Comparison of ENCODE assay signal across 1 cellular context in the genomic region with DNA sequence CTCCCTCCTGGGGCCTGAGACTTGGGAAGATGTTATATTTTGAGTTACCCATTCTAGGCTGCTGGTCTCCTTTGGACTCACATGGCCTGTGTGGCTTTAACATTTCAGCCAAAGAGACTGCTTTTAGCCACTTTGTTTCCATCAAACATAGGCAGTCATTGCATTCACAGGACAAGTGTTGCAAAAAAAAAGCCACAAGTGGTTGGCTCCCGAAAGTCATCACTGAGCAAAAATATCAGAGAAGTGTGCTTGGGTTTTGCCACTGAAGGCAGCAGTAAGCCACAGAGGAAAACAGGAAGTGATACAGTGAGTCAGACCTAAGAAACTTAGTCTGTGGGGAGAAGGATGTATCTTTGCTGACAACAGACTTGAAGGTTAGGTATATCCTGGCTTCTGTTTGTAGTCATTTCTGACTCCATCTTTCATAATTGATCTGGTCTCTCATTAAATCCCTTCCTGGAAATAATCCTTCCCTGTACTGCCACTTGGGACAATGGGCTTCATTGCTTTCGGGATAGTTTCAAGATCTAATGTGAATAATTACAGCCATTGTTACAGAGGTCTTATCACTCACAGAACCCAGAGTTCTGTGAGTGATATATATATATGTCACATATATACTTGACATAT.
A peak's percentile ranks its signal among the peaks of the same experiment; 100 is the strongest.
TF ChIP-seq lines count a peak whose summit lies in the region.

No MANE protein-coding gene starts in this region.

TF ChIP-seq in IMR-90, 13 proteins besides CTCF, POLR2A, EP300 and RAD21 (continued from another document):
- TF ChIP-seq, protein P1, sequence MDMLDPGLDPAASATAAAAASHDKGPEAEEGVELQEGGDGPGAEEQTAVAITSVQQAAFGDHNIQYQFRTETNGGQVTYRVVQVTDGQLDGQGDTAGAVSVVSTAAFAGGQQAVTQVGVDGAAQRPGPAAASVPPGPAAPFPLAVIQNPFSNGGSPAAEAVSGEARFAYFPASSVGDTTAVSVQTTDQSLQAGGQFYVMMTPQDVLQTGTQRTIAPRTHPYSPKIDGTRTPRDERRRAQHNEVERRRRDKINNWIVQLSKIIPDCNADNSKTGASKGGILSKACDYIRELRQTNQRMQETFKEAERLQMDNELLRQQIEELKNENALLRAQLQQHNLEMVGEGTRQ (IDR thresholded peaks at IDR 0.05; ENCODE audit: low read depth, low read length), result no peak
- no peak for TF ChIP-seq MXI1 (IDR thresholded peaks at IDR 0.05; ENCODE audit: borderline replicate concordance, low read depth, low read length)
- no peak for TF ChIP-seq FOS (IDR thresholded peaks at IDR 0.05; ENCODE audit: low read depth, low read length)
- peak; percentile 17; the same call in 1 of the 2 replicates for TF ChIP-seq SMC3 (IDR thresholded peaks at IDR 0.05; ENCODE audit: low read depth, low read length)
- no peak for TF ChIP-seq RFX5 (IDR thresholded peaks at IDR 0.05; ENCODE audit: low read depth, low read length)
- TF ChIP-seq NFE2L2 (IDR thresholded peaks at IDR 0.05; ENCODE audit: low read depth, low read length), result no peak
- no peak for TF ChIP-seq CEBPB (IDR thresholded peaks at IDR 0.05; ENCODE audit: low read depth, low read length)
- peak; percentile 51; the same call in 1 of the 2 replicates for TF ChIP-seq MAFK (IDR thresholded peaks at IDR 0.05; ENCODE audit: low read depth, low read length)
- TF ChIP-seq BHLHE40 (IDR thresholded peaks at IDR 0.05; ENCODE audit: low read depth, low read length), result peak; percentile 36; the same call in 1 of the 2 replicates
- TF ChIP-seq CHD1 (IDR thresholded peaks at IDR 0.05; ENCODE audit: low read depth, low read length), result no peak
TF ChIP-seq in IMR-90: peak in this region for 4.
